Comparison of ENCODE assay signal across 8 cellular contexts in the genomic region with DNA sequence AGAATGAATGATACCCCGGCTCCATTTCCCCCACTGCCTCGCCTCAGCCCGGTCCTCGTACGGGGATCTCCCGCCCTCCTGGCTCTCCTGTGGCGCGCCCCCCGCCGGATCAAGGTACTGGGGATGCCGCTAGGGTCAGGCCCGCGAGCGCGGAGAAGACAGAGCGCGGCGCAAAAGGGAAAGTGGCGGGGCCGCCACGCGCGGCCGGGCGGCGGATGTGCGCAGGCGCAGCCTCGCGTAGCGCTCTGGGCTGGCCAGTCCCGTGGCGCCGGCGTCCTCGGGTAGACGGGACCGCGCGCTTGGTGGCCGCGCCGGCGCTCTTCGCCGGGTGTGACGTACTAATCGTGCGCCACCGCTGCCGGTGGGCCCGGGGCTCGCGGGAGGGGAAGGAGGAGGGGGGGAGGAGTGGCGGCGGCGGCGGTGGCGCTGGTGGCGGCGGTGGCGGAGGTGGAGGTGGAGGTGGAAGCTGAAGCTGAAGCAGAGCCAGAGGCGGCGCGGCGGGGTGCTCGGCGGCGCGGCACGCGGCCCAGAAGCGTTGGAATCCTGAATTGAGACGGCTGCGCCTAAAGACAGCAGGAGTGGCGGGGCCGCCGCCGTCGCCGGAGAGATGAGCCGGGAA.
A peak's percentile ranks its signal among the peaks of the same experiment; 100 is the strongest.
DNase-seq lines count a peak whose midpoint lies in the region; ATAC-seq lines count a peak whose summit lies in the region.

Gene SENP3, plus strand, starts transcription at position 331 of the 619 bp plus-strand sequence. CDS start 1,158 bp downstream, outside the sequence.

- DNase-seq in 8988T: peak; percentile 95
- peak; percentile 42 for DNase-seq in NCI-H345 treated with DMSO at 0.1 percent for 48 hours (lab: John Stamatoyannopoulos, UW; ENCODE audit: unreplicated experiment)
- peak; percentile 88 to 92 for DNase-seq in activated CD4-positive, alpha-beta T cell treated with anti-CD3 and anti-CD28 coated beads for 4 hours
- DNase-seq in kidney tubule cell (ENCODE audit: low spot score): peak; percentile 90
- DNase-seq in stimulated activated CD4-positive, alpha-beta T cell treated with anti-CD3 and anti-CD28 coated beads, Interleukin-15, amount 100 ng/mL, for 48 hours (ENCODE audit: low read depth in 2 of 2): peak; percentile 83 to 87

- H3K27ac ChIP-seq in cingulate gyrus (ENCODE audit: low read depth, low read length): peak within 1 kb of the TSS; percentile 95

- ATAC-seq in GM18517 (IDR thresholded peaks at IDR 0.05; ENCODE audit: unreplicated experiment) (peak; percentile 54), HG03045 (IDR thresholded peaks at IDR 0.05; ENCODE audit: unreplicated experiment) (peak; percentile 63)

Comparison
In these comparisons a context has a peak if more than half of its experiments do, and no peak if none do; other contexts are left out.
1. Peak in every context shown above with its lines: DNase-seq, ATAC-seq and H3K27ac ChIP-seq.
2. DNase-seq: peak in every context shown above with its lines; median percentile 95 in 8988T; 90 in activated CD4-positive, alpha-beta T cell treated with anti-CD3 and anti-CD28 coated beads for 4 hours; 90 in kidney tubule cell; 85 in stimulated activated CD4-positive, alpha-beta T cell treated with anti-CD3 and anti-CD28 coated beads, Interleukin-15, amount 100 ng/mL, for 48 hours; 42 in NCI-H345 treated with DMSO at 0.1 percent for 48 hours.